In genomic region chr3:8441969-8442559, GRCh38 we compare ENCODE assay signal across 7 cellular contexts. TPM values are rescaled to one million over a fixed set of nuclear protein-coding genes. Genes with fewer than 3 reads are reported as not detected.
DNase-seq lines count a peak whose midpoint lies in the region; ATAC-seq and TF ChIP-seq lines count a peak whose summit lies in the region.

No MANE protein-coding gene starts in this region.

- no peak for TF ChIP-seq POLR2A in body of pancreas (IDR thresholded peaks at IDR 0.05)

- CTCF ChIA-PET in GM10248 (lab: Yijun Ruan, JAX): interaction anchor here (0.7 to 3.0 kb wide), 17 partner anchors 10 to 209 kb away, joined by 3 to 21 read pairs (median 4); no protein-coding TSS in a partner anchor

- ATAC-seq in body of pancreas (no peak), HG03039 (IDR thresholded peaks at IDR 0.05; ENCODE audit: unreplicated experiment) (no peak), GM18873 (IDR thresholded peaks at IDR 0.05; ENCODE audit: low FRiP score, unreplicated experiment) (no peak)

- no peak overlapping the region for H3K4me3 ChIP-seq in LNCaP clone FGC (ENCODE audit: low read depth, low read length)
- H3K4me3 ChIP-seq in body of pancreas: no peak overlapping the region

- H3K4me1 Mint-ChIP-seq in type B pancreatic cell (ENCODE audit: unreplicated experiment): peaks cover 28% of the 10 kb centered on the region

- no peak overlapping the region for H3K27ac Mint-ChIP-seq in type B pancreatic cell

- H3K9me3 Mint-ChIP-seq in type B pancreatic cell: no peaks in the 10 kb centered on the region

- peaks cover 33% of the 10 kb centered on the region for H3K4me1 ChIP-seq in body of pancreas

- peak overlapping the region in 2 of 4 donors; percentile 83 to 91 for H3K27ac ChIP-seq in body of pancreas

- peak; percentile 35 for DNase-seq in GM10248 (ENCODE audit: extremely low spot score)
- DNase-seq in LNCaP clone FGC (ENCODE audit: low read depth): peak; percentile 48
- DNase-seq in body of pancreas: peak in 3 of 4 donors; percentile 23 to 49 (median 30)
- peak; percentile 85 for DNase-seq in islet precursor cell
- no peak for DNase-seq in type B pancreatic cell (ENCODE audit: extremely low spot score, unreplicated experiment)

- 38 to 39% methylated on average over 8 of the region's 8 CpGs for WGBS in body of pancreas, 2 donors

- no peaks in the 10 kb centered on the region for H3K9me3 ChIP-seq in body of pancreas

- no peak overlapping the region for H3K4me3 Mint-ChIP-seq in type B pancreatic cell

- H3K27me3 Mint-ChIP-seq in type B pancreatic cell: no peaks in the 10 kb centered on the region

- peaks cover 4% of the 10 kb centered on the region for H3K36me3 Mint-ChIP-seq in type B pancreatic cell

- no peaks in the 10 kb centered on the region for H3K36me3 ChIP-seq in body of pancreas (replicated peaks in 1 of 2; ENCODE audit: insufficient read depth in 1 of 2, low read depth in 2 of 2)

- intact Hi-C loops in body of pancreas (cut with DNase I): no loop called here

- TF ChIP-seq CTCF in GM10248 (IDR thresholded peaks at IDR 0.05; ENCODE audit: control extremely low read depth, extremely low read depth, low read depth, missing control alignments): peak; percentile 56
- TF ChIP-seq CTCF in LNCaP clone FGC (IDR thresholded peaks at IDR 0.05; ENCODE audit: control insufficient read depth, extremely low read depth, insufficient read depth): peak; percentile 87
- TF ChIP-seq CTCF in body of pancreas (IDR thresholded peaks at IDR 0.05): peak; percentile 59 to 89 (median 84)
- peak; percentile 84 for TF ChIP-seq CTCF in type B pancreatic cell (conservative IDR thresholded peaks at IDR 0.05)

- no peaks in the 10 kb centered on the region for H3K27me3 ChIP-seq in body of pancreas

- POLR2A ChIA-PET in GM10248 (lab: Yijun Ruan, JAX): no interaction called here

RNA-seq across cellular contexts. Expression of gene LMCD1, which starts 59.6 kb away (rescaled TPM):
- total RNA-seq in body of pancreas (10 to 100 TPM; 10.9 to 32.4 TPM), type B pancreatic cell (ENCODE audit: low replicate concordance) (12.8 and 33.1 TPM in 2 replicates)
